8 cellular contexts compared by ENCODE assay signal in genomic region chr11:78801161-78801884, GRCh38.
DNase-seq lines count a peak whose midpoint lies in the region; TF ChIP-seq lines count a peak whose summit lies in the region.

No MANE protein-coding gene starts in this region.

- TF ChIP-seq CTCF in RWPE1 (conservative IDR thresholded peaks at IDR 0.05; ENCODE audit: low read depth) (no peak), foreskin fibroblast (IDR thresholded peaks at IDR 0.05; ENCODE audit: low read depth, low read length) (no peak)

- H3K27ac ChIP-seq in RWPE1: peak overlapping the region; percentile 57

- POLR2A ChIA-PET in RWPE1 (lab: Yijun Ruan, JAX; ENCODE audit: low non-redundant PET): no interaction called here

- DNase-seq in ELF-1 (ENCODE audit: low read depth, low spot score): peak; percentile 49
- no peak for DNase-seq in RWPE1 (ENCODE audit: low spot score)
- DNase-seq in foreskin fibroblast: peak; percentile 95
- DNase-seq in renal cortical epithelial cell (ENCODE audit: low read depth): peak; percentile 94
- DNase-seq in stimulated activated CD4-positive, alpha-beta T cell treated with anti-CD3 and anti-CD28 coated beads, Interleukin-1b, Interleukin-23, amount 100 ng/mL, for 48 hours: no peak
- DNase-seq in effector CD8-positive, alpha-beta T cell (lab: John Stamatoyannopoulos, UW): no peak
- no peak for DNase-seq in activated CD4-positive, alpha-beta T cell treated with anti-CD3 and anti-CD28 coated beads for 4 hours
- no peak for DNase-seq in KG1 (lab: John Stamatoyannopoulos, UW)

- no peak overlapping the region for H3K4me3 ChIP-seq in foreskin fibroblast (ENCODE audit: low read depth in 1 of 2, low read length in 2 of 2)

- CTCF ChIA-PET in RWPE1 (lab: Yijun Ruan, JAX): no interaction called here

Comparison
In these comparisons a context has a peak if more than half of its experiments do, and no peak if none do; other contexts are left out.
1. DNase-seq: peak in ELF-1 (single experiment), foreskin fibroblast (2 of 2) and renal cortical epithelial cell (single experiment); none in RWPE1 (single experiment), stimulated activated CD4-positive, alpha-beta T cell treated with anti-CD3 and anti-CD28 coated beads, Interleukin-1b, Interleukin-23, amount 100 ng/mL, for 48 hours (single experiment), effector CD8-positive, alpha-beta T cell (single experiment), activated CD4-positive, alpha-beta T cell treated with anti-CD3 and anti-CD28 coated beads for 4 hours (0 of 2) and KG1 (single experiment).